In the genomic region with DNA sequence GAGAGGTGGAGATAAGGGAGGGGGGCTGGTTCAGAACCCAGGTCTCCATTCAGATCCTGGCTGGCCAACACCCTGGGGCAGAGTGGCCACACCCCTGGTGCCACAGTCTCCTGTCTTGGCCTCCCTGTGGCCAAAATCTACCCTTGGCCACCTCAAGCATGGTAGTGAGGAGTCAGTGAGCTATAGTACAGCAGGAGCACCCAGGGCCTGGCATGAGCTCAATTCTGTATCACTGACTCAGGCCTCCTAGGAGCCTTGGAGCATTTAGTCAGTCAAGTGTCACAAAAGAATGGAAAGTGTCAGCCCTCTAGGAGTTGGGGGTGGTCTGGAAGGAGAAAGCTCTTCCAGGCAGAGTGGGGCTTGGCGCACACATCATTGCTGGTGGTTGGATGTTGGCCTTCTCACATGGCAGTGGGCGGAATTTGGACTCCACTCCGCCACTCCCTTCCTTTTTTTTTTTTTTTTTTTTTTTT, we compare ENCODE assay signal across 2 cellular contexts.
TF ChIP-seq lines count a peak whose summit lies in the region.

No MANE protein-coding gene starts in this region.

TF ChIP-seq in SK-N-SH, 30 proteins besides CTCF, POLR2A, EP300 and RAD21 (continued from another document):
- TF ChIP-seq, protein P1, sequence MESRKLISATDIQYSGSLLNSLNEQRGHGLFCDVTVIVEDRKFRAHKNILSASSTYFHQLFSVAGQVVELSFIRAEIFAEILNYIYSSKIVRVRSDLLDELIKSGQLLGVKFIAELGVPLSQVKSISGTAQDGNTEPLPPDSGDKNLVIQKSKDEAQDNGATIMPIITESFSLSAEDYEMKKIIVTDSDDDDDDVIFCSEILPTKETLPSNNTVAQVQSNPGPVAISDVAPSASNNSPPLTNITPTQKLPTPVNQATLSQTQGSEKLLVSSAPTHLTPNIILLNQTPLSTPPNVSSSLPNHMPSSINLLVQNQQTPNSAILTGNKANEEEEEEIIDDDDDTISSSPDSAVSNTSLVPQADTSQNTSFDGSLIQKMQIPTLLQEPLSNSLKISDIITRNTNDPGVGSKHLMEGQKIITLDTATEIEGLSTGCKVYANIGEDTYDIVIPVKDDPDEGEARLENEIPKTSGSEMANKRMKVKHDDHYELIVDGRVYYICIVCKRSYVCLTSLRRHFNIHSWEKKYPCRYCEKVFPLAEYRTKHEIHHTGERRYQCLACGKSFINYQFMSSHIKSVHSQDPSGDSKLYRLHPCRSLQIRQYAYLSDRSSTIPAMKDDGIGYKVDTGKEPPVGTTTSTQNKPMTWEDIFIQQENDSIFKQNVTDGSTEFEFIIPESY (IDR thresholded peaks at IDR 0.05; ENCODE audit: borderline replicate concordance, low read depth): no peak
- TF ChIP-seq RCOR1 (IDR thresholded peaks at IDR 0.05; ENCODE audit: low read length) (no peak), ELF1 (IDR thresholded peaks at IDR 0.05) (no peak), RXRA (IDR thresholded peaks at IDR 0.05; ENCODE audit: borderline replicate concordance, low read depth) (no peak), FOXM1 (IDR thresholded peaks at IDR 0.05; ENCODE audit: low read depth) (no peak), TEAD4 (IDR thresholded peaks at IDR 0.05; ENCODE audit: borderline replicate concordance, insufficient read depth) (no peak), FOSL2 (IDR thresholded peaks at IDR 0.05; ENCODE audit: borderline replicate concordance, low read depth) (no peak), YY1 (IDR thresholded peaks at IDR 0.05; ENCODE audit: low read depth) (no peak), SMC3 (IDR thresholded peaks at IDR 0.05; ENCODE audit: low read depth, low read length) (no peak), MXI1 (IDR thresholded peaks at IDR 0.05; ENCODE audit: low read depth, low read length) (no peak)
- TF ChIP-seq, protein P2, sequence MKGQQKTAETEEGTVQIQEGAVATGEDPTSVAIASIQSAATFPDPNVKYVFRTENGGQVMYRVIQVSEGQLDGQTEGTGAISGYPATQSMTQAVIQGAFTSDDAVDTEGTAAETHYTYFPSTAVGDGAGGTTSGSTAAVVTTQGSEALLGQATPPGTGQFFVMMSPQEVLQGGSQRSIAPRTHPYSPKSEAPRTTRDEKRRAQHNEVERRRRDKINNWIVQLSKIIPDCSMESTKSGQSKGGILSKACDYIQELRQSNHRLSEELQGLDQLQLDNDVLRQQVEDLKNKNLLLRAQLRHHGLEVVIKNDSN (IDR thresholded peaks at IDR 0.05; ENCODE audit: borderline replicate concordance, low read depth): no peak

TF ChIP-seq in SK-N-SH treated with all-trans-retinoic acid at 6 μM for 48 hours, 23 proteins besides CTCF, POLR2A, EP300 and RAD21:
- TF ChIP-seq, protein P3, sequence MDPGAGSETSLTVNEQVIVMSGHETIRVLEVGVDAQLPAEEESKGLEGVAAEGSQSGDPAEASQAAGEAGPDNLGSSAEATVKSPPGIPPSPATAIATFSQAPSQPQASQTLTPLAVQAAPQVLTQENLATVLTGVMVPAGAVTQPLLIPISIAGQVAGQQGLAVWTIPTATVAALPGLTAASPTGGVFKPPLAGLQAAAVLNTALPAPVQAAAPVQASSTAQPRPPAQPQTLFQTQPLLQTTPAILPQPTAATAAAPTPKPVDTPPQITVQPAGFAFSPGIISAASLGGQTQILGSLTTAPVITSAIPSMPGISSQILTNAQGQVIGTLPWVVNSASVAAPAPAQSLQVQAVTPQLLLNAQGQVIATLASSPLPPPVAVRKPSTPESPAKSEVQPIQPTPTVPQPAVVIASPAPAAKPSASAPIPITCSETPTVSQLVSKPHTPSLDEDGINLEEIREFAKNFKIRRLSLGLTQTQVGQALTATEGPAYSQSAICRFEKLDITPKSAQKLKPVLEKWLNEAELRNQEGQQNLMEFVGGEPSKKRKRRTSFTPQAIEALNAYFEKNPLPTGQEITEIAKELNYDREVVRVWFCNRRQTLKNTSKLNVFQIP (CRISPR knock-in tag; IDR thresholded peaks at IDR 0.05; ENCODE audit: borderline replicate concordance, low read depth): no peak
- TF ChIP-seq CSDC2 (CRISPR knock-in tag; IDR thresholded peaks at IDR 0.05): no peak
